2 cellular contexts compared by ENCODE assay signal in genomic region chr16:13680021-13680672, GRCh38.
A peak's percentile ranks its signal among the peaks of the same experiment; 100 is the strongest.
TF ChIP-seq lines count a peak whose summit lies in the region.

No MANE protein-coding gene starts in this region.

TF ChIP-seq in GM12878, 131 proteins besides CTCF, POLR2A, EP300 and RAD21:
- TF ChIP-seq SREBF1 (IDR thresholded peaks at IDR 0.05; ENCODE audit: low read length): no peak
- TF ChIP-seq GABPA (IDR thresholded peaks at IDR 0.05; ENCODE audit: low read depth): 0 out of 2 replicates have a peak, but pooled peaks have one; percentile 42

TF ChIP-seq in neural cell, 6 proteins besides CTCF, POLR2A, EP300 and RAD21:
- no peak for TF ChIP-seq TAF1 (IDR thresholded peaks at IDR 0.05; ENCODE audit: low read depth)
- no peak for TF ChIP-seq SMC3 (conservative IDR thresholded peaks at IDR 0.05; ENCODE audit: poor library complexity)
- no peak for TF ChIP-seq MXI1 (conservative IDR thresholded peaks at IDR 0.05; ENCODE audit: poor library complexity, severe bottlenecking)
- no peak for TF ChIP-seq EZH2 (IDR thresholded peaks at IDR 0.05; ENCODE audit: borderline replicate concordance, insufficient read depth, low read length, poor library complexity, severe bottlenecking)
- TF ChIP-seq REST (IDR thresholded peaks at IDR 0.05; ENCODE audit: borderline replicate concordance): no peak
- TF ChIP-seq POLR2AphosphoS5 (IDR thresholded peaks at IDR 0.05): no peak
